12 cellular contexts compared by ENCODE assay signal in genomic region chr14:102589761-102590290, GRCh38. TPM values are rescaled to one million over a fixed set of nuclear protein-coding genes. Genes with fewer than 3 reads are reported as not detected.
DNase-seq lines count a peak whose midpoint lies in the region; ATAC-seq and TF ChIP-seq lines count a peak whose summit lies in the region.
"Had no signal": no experiment of that assay in that cellular context is flagged by ENCODE, and none has a peak within 500 bp of the region (broad histone marks: within the 10 kb centered on the region; RNA-seq: fewer than 3 reads in every experiment).

No MANE protein-coding gene starts in this region.

- POLR2A ChIA-PET in activated B cell treated with CpG ODN at 0.5 μM for 24 hours (lab: Charles Lee): interaction anchor here (0.6 kb wide), 1 partner anchor 25 kb away, joined by 5 read pairs; no protein-coding TSS in a partner anchor

- H3K9me3 Mint-ChIP-seq in activated T-cell treated with anti-CD3 and anti-CD28 coated beads, Interleukin-2, amount 50 U/mL, for 4 hours: no peaks in the 10 kb centered on the region
- no peaks in the 10 kb centered on the region for H3K9me3 Mint-ChIP-seq in activated B cell treated with CpG ODN at 0.5 μM for 24 hours
- H3K9me3 Mint-ChIP-seq in immature natural killer cell: no peaks in the 10 kb centered on the region
- H3K9me3 Mint-ChIP-seq in stimulated activated naive B cell treated with anti-CD40 and anti-IgM and Interleukin-4, amounts not matched to agents 10 μg/mL and 1 μg/mL and 100 μg/mL, for 72 hours: no peaks in the 10 kb centered on the region

- ATAC-seq in activated T-cell treated with anti-CD3 and anti-CD28 coated beads, Interleukin-2, amount 50 U/mL, for 4 hours: no peak
- no peak for ATAC-seq in activated B cell treated with CpG ODN at 0.5 μM for 24 hours (ENCODE audit: low read depth)
- no peak for ATAC-seq in stimulated activated naive B cell treated with anti-CD40 and anti-IgM and Interleukin-4, amounts not matched to agents 10 μg/mL and 1 μg/mL and 100 μg/mL, for 72 hours (replicated peaks)
- ATAC-seq: activated CD4-positive, CD25-positive, alpha-beta regulatory T cell treated with anti-CD3 and anti-CD28 coated beads, Interleukin-2, amount 50 U/mL, for 24 hours had no signal

- peak overlapping the region; percentile 47 for H3K4me3 Mint-ChIP-seq in activated T-cell treated with anti-CD3 and anti-CD28 coated beads, Interleukin-2, amount 50 U/mL, for 4 hours
- H3K4me3 Mint-ChIP-seq in activated B cell treated with CpG ODN at 0.5 μM for 24 hours (peak overlapping the region; percentile 79), immature natural killer cell (peak overlapping the region in 4 of 5 donors; percentile 17 to 75 (median 34))
- H3K4me3 Mint-ChIP-seq in stimulated activated naive B cell treated with anti-CD40 and anti-IgM and Interleukin-4, amounts not matched to agents 10 μg/mL and 1 μg/mL and 100 μg/mL, for 72 hours: peak overlapping the region in 1 of 2 donors; percentile 26

- peaks cover 14% of the 10 kb centered on the region for H3K4me1 Mint-ChIP-seq in activated T-cell treated with anti-CD3 and anti-CD28 coated beads, Interleukin-2, amount 50 U/mL, for 4 hours (ENCODE audit: low read depth)
- peaks cover 21% of the 10 kb centered on the region for H3K4me1 Mint-ChIP-seq in activated B cell treated with CpG ODN at 0.5 μM for 24 hours
- peaks cover 13 to 14% of the 10 kb centered on the region in 2 donors for H3K4me1 Mint-ChIP-seq in immature natural killer cell
- peaks cover 12 to 40% of the 10 kb centered on the region in 2 donors for H3K4me1 Mint-ChIP-seq in stimulated activated naive B cell treated with anti-CD40 and anti-IgM and Interleukin-4, amounts not matched to agents 10 μg/mL and 1 μg/mL and 100 μg/mL, for 72 hours

- no peak for DNase-seq in activated T-cell treated with anti-CD3 and anti-CD28 coated beads, Interleukin-2, amount 50 U/mL, for 4 hours
- no peak for DNase-seq in activated T-cell treated with anti-CD3 and anti-CD28 coated beads, Interleukin-2, amount 50 U/mL, for 1 hour
- DNase-seq in activated B cell treated with CpG ODN at 0.5 μM for 24 hours: no peak
- DNase-seq in immature natural killer cell: no peak
- DNase-seq in stimulated activated naive B cell treated with anti-CD40 and anti-IgM and Interleukin-4, amounts not matched to agents 10 μg/mL and 1 μg/mL and 100 μg/mL, for 72 hours: no peak
- DNase-seq in SIG-M5 treated with dmso at 0.1 percent for 504 hours (lab: John Stamatoyannopoulos, UW; ENCODE audit: unreplicated experiment): no peak
- no peak for DNase-seq in RKO (ENCODE audit: low spot score)
- no peak for DNase-seq in hippocampal formation (lab: John Stamatoyannopoulos, UW)
- DNase-seq: activated effector memory CD4-positive, alpha-beta T cell treated with anti-CD3 and anti-CD28 coated beads, Interleukin-2, amount 50 U/mL, for 16 hours; DND-41; NCI-H2029 treated with DMSO at 0.1 percent for 48 hours had no signal

- H3K27ac Mint-ChIP-seq in activated B cell treated with CpG ODN at 0.5 μM for 24 hours: peak overlapping the region; percentile 9
- peak overlapping the region; percentile 59 to 88 (median 80) for H3K27ac Mint-ChIP-seq in immature natural killer cell
- H3K27ac Mint-ChIP-seq in stimulated activated naive B cell treated with anti-CD40 and anti-IgM and Interleukin-4, amounts not matched to agents 10 μg/mL and 1 μg/mL and 100 μg/mL, for 72 hours: peak overlapping the region; percentile 76

- CTCF ChIA-PET in activated B cell treated with CpG ODN at 0.5 μM for 24 hours (lab: Charles Lee): no interaction called here

- H3K27me3 Mint-ChIP-seq in activated T-cell treated with anti-CD3 and anti-CD28 coated beads, Interleukin-2, amount 50 U/mL, for 4 hours (ENCODE audit: low read depth): no peaks in the 10 kb centered on the region
- no peaks in the 10 kb centered on the region for H3K27me3 Mint-ChIP-seq in activated B cell treated with CpG ODN at 0.5 μM for 24 hours
- peaks cover 9 to 18% (median 17%) of the 10 kb centered on the region in 3 donors for H3K27me3 Mint-ChIP-seq in immature natural killer cell (ENCODE audit: low read depth in 3 of 3)
- H3K27me3 Mint-ChIP-seq in stimulated activated naive B cell treated with anti-CD40 and anti-IgM and Interleukin-4, amounts not matched to agents 10 μg/mL and 1 μg/mL and 100 μg/mL, for 72 hours: no peaks in the 10 kb centered on the region

- no peaks in the 10 kb centered on the region for H3K36me3 Mint-ChIP-seq in activated T-cell treated with anti-CD3 and anti-CD28 coated beads, Interleukin-2, amount 50 U/mL, for 4 hours (ENCODE audit: insufficient read depth)
- H3K36me3 Mint-ChIP-seq in activated B cell treated with CpG ODN at 0.5 μM for 24 hours (ENCODE audit: low read depth) (peaks cover 2% of the 10 kb centered on the region), immature natural killer cell (no peaks in the 10 kb centered on the region)
- H3K36me3 Mint-ChIP-seq in stimulated activated naive B cell treated with anti-CD40 and anti-IgM and Interleukin-4, amounts not matched to agents 10 μg/mL and 1 μg/mL and 100 μg/mL, for 72 hours: peaks cover 0 to 2% of the 10 kb centered on the region in 2 donors

- intact Hi-C loops in activated B cell treated with CpG ODN at 0.5 μM for 24 hours (cut with micrococcal nuclease): loop anchor here (5.0 to 10.0 kb wide), 4 partner anchors 37 to 327 kb away; no protein-coding TSS in a partner anchor

- TF ChIP-seq CTCF in activated B cell treated with CpG ODN at 0.5 μM for 24 hours (IDR thresholded peaks at IDR 0.05): no peak

RNA-seq across cellular contexts. Expression of gene RCOR1, which starts 2.6 kb away (rescaled TPM):
- 10 to 100 TPM; 12.5 to 14.7 (median 13.9) TPM for total RNA-seq in activated T-cell treated with anti-CD3 and anti-CD28 coated beads, Interleukin-2, amount 50 U/mL, for 4 hours
- 21.0 and 23.0 TPM in 2 replicates for total RNA-seq in activated B cell treated with CpG ODN at 0.5 μM for 24 hours
- under 1 TPM; 0.23 to 0.63 (median 0.24) TPM for polyA plus RNA-seq in immature natural killer cell

Comparison
In these comparisons a context has a peak if more than half of its experiments do, and no peak if none do; other contexts are left out.
1. H3K27ac Mint-ChIP-seq: peak in every context shown above with its lines; median percentile 80 in immature natural killer cell; 76 in stimulated activated naive B cell treated with anti-CD40 and anti-IgM and Interleukin-4, amounts not matched to agents 10 μg/mL and 1 μg/mL and 100 μg/mL, for 72 hours; 9 in activated B cell treated with CpG ODN at 0.5 μM for 24 hours.